9 cellular contexts compared by ENCODE assay signal in the genomic region with DNA sequence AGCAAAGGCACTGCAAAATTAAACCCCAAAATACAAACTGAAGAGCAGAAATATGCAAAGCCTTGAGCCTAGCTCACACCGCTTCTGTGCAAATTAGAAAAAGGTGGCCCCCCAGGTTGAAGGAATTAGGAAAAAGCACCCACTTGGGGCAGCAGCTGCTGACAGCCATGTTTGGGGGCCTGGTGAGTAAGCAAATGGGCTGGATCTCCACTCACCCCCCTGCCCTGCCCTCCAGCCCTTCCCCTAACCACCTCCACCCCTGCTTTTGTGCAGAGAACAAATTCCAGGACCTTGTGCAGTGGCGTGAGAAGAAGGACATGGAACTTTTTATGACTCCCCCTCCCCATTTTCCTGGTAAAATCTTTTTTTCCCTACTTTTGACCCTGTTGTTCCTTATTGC.
DNase-seq lines count a peak whose midpoint lies in the region; ATAC-seq, FAIRE-seq and TF ChIP-seq lines count a peak whose summit lies in the region.
"Had no signal": no experiment of that assay in that cellular context is flagged by ENCODE, and none has a peak within 500 bp of the region (broad histone marks: within the 10 kb centered on the region; RNA-seq: fewer than 3 reads in every experiment).

No MANE protein-coding gene starts in this region.

- intact Hi-C loops in pancreas (cut with DNase I) = no loop called here

- no peaks in the 10 kb centered on the region for H3K27me3 ChIP-seq in pancreas

- 59 to 61% methylated on average over 2 of the region's 2 CpGs for WGBS in pancreas, 2 donors

- H3K4me1 ChIP-seq in pancreas = peaks cover 0 to 14% (median 0%) of the 10 kb centered on the region in 3 donors

- peak overlapping the region; percentile 10 for H3K4me3 ChIP-seq in fibroblast of pulmonary artery (replicated peaks; ENCODE audit: low read depth, low read length)
- no peak overlapping the region for H3K4me3 ChIP-seq in pancreas

- ATAC-seq in pancreas = peak; percentile 10 to 37 (median 30)
- ATAC-seq in HG03025 (IDR thresholded peaks at IDR 0.05; ENCODE audit: low FRiP score, unreplicated experiment) = no peak
- no peak for ATAC-seq in GM18858 (IDR thresholded peaks at IDR 0.05; ENCODE audit: unreplicated experiment)
- ATAC-seq in HG02852 (IDR thresholded peaks at IDR 0.05; ENCODE audit: unreplicated experiment) = no peak

- no peaks in the 10 kb centered on the region for H3K9me3 ChIP-seq in pancreas

- H3K27ac ChIP-seq in pancreas = peak overlapping the region; percentile 49 to 81 (median 68)

- no peak for FAIRE-seq in RCC 7860 (lab: Jason Lieb, UNC)
- no peak for FAIRE-seq in pancreas (lab: Jason Lieb, UNC)

- DNase-seq in Daoy (ENCODE audit: low read depth) = peak; percentile 92
- DNase-seq in RCC 7860 (ENCODE audit: low spot score) = peak; percentile 88
- peak; percentile 29 for DNase-seq in fibroblast of pulmonary artery (ENCODE audit: low read depth)
- no peak for DNase-seq in pancreas
- DNase-seq in activated gamma-delta T cell treated with Interleukin-2 at 50 U/mL for 16 hours = no peak
- DNase-seq: activated CD4-positive, alpha-beta T cell treated with anti-CD3 and anti-CD28 coated beads for 48 hours had no signal

- H3K36me3 ChIP-seq in pancreas = no peaks in the 10 kb centered on the region

- TF ChIP-seq CTCF in fibroblast of pulmonary artery (IDR thresholded peaks at IDR 0.05; ENCODE audit: low read length, missing control alignments) = no peak
- TF ChIP-seq CTCF in pancreas (IDR thresholded peaks at IDR 0.05) = no peak

Comparison
In these comparisons a context has a peak if more than half of its experiments do, and no peak if none do; other contexts are left out.
1. DNase-seq: peak in Daoy (single experiment), RCC 7860 (single experiment) and fibroblast of pulmonary artery (single experiment); none in pancreas (0 of 6) and activated gamma-delta T cell treated with Interleukin-2 at 50 U/mL for 16 hours (single experiment).
2. ATAC-seq: peak in pancreas (4 of 4); none in HG03025 (single experiment), GM18858 (single experiment) and HG02852 (single experiment).